ENCODE assay signal across 25 cellular contexts in the genomic region with DNA sequence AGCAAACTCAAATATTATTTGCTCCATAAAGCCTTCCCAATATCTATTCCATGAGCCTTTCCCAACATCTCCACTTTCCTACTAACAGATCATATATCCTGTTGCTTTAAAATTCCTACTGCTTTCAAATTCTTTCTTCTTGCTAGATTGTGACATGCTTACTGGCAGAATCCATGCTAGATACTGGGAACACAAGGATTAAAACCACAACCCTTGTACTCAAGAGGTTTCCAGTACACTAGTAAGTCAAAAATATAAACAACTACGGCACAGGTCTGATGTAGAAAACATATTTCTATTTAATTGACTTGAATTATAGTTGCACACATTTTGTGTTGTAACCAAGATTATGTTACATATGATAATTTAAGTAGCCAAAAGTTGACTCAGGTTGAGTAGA.
DNase-seq lines count a peak whose midpoint lies in the region; ATAC-seq and TF ChIP-seq lines count a peak whose summit lies in the region.
"Had no signal": no experiment of that assay in that cellular context is flagged by ENCODE, and none has a peak within 500 bp of the region (broad histone marks: within the 10 kb centered on the region; RNA-seq: fewer than 3 reads in every experiment).

No MANE protein-coding gene starts in this region.

- H3K4me1 ChIP-seq in left ventricle myocardium inferior (peaks cover 62% of the 10 kb centered on the region), right atrium auricular region (peaks cover 0 to 34% of the 10 kb centered on the region in 2 donors), osteoblast (ENCODE audit: insufficient read depth, low read length) (peaks cover 3% of the 10 kb centered on the region)

- H2AFZ ChIP-seq in osteoblast (ENCODE audit: low read length), result no peak overlapping the region

- H3K79me2 ChIP-seq in osteoblast (ENCODE audit: insufficient read depth, low read length), result no peaks in the 10 kb centered on the region

- DNase-seq in left ventricle myocardium inferior (no peak), right atrium auricular region (ENCODE audit: low spot score) (no peak), fibroblast of peridontal ligament (ENCODE audit: extremely low read depth) (peak; percentile 82), osteoblast (ENCODE audit: insufficient read length, low spot score, missing footprints) (no peak), NCI-H128 (lab: John Stamatoyannopoulos, UW; ENCODE audit: unreplicated experiment) (no peak), RKO (ENCODE audit: low spot score) (no peak), D341Med (ENCODE audit: low spot score) (no peak)
- DNase-seq: activated CD4-positive, alpha-beta T cell treated with anti-CD3 and anti-CD28 coated beads, Interleukin-2, amount 10 ng/mL, durations not matched to agents 24 days and 14 days; activated CD8-positive, alpha-beta memory T cell treated with anti-CD3 and anti-CD28 coated beads, Interleukin-2, amount 10 ng/mL, durations not matched to agents 7 days and 5 days; activated naive CD4-positive, alpha-beta T cell treated with anti-CD3 and anti-CD28 coated beads, Interleukin-2, amount 50 U/mL, for 16 hours; DMS79 treated with DMSO at 0.1 percent for 48 hours; erythroblast; head of caudate nucleus; MG63; NCI-H1436; NCI-H526; RPMI8226; SK-N-SH; stimulated activated CD4-positive, alpha-beta T cell treated with anti-CD3 and anti-CD28 coated beads, Interleukin-4, amount 100 ng/mL, for 24 hours; stimulated activated naive CD8-positive, alpha-beta T cell treated with anti-CD3 and anti-CD28 coated beads, Interleukin-15, Interleukin-2, amounts not matched to agents 100 U/mL and 50 U/mL, for 24 hours; T-helper 2 cell; trophoblast cell had no signal

- no peak for TF ChIP-seq CTCF in left ventricle myocardium inferior (IDR thresholded peaks at IDR 0.05; ENCODE audit: borderline replicate concordance)
- TF ChIP-seq CTCF in right atrium auricular region (IDR thresholded peaks at IDR 0.05), result no peak
- no peak for TF ChIP-seq CTCF in osteoblast (IDR thresholded peaks at IDR 0.05; ENCODE audit: extremely low read depth, low read depth, low read length)

- no peaks in the 10 kb centered on the region for H3K27me3 ChIP-seq in left ventricle myocardium inferior (ENCODE audit: low read depth)
- H3K27me3 ChIP-seq in right atrium auricular region, result no peaks in the 10 kb centered on the region
- H3K27me3 ChIP-seq in osteoblast (ENCODE audit: insufficient read depth, low read length), result no peaks in the 10 kb centered on the region
- H3K27me3 ChIP-seq: ascending aorta, MG63 had no signal

- intact Hi-C loops in left ventricle myocardium inferior (cut with micrococcal nuclease), result no loop called here

- no peaks in the 10 kb centered on the region for H3K9me3 ChIP-seq in left ventricle myocardium inferior (replicated peaks)
- no peaks in the 10 kb centered on the region for H3K9me3 ChIP-seq in right atrium auricular region
- no peaks in the 10 kb centered on the region for H3K9me3 ChIP-seq in osteoblast (ENCODE audit: low read depth, low read length)
- H3K9me3 ChIP-seq: ascending aorta, MG63, SK-N-SH had no signal

- H4K20me1 ChIP-seq in osteoblast (ENCODE audit: insufficient read depth, low read length), result no peaks in the 10 kb centered on the region

- H3K27ac ChIP-seq in left ventricle myocardium inferior (replicated peaks) (peak overlapping the region; percentile 17), right atrium auricular region (no peak overlapping the region), osteoblast (ENCODE audit: low read depth, low read length) (no peak overlapping the region)
- H3K27ac ChIP-seq: VCaP had no signal

- H3K36me3 ChIP-seq in left ventricle myocardium inferior (no peaks in the 10 kb centered on the region), right atrium auricular region (no peaks in the 10 kb centered on the region), osteoblast (ENCODE audit: insufficient read depth, low read length) (no peaks in the 10 kb centered on the region)
- H3K36me3 ChIP-seq: ascending aorta, MG63 had no signal

- no peak for ATAC-seq in HG02981 (IDR thresholded peaks at IDR 0.05; ENCODE audit: unreplicated experiment)
- ATAC-seq: activated CD8-positive, alpha-beta memory T cell treated with anti-CD3 and anti-CD28 coated beads, Interleukin-2, amount 10 ng/mL, durations not matched to agents 7 days and 5 days; stimulated activated naive CD8-positive, alpha-beta T cell treated with anti-CD3 and anti-CD28 coated beads, Interleukin-15, Interleukin-2, amounts not matched to agents 100 U/mL and 50 U/mL, for 24 hours had no signal

- peak overlapping the region; percentile 3 for H3K4me2 ChIP-seq in osteoblast (ENCODE audit: insufficient read depth, low read length)
- H3K4me2 ChIP-seq: SK-N-SH had no signal

- no peak overlapping the region for H3K4me3 ChIP-seq in left ventricle myocardium inferior
- no peak overlapping the region for H3K4me3 ChIP-seq in right atrium auricular region
- no peak overlapping the region for H3K4me3 ChIP-seq in osteoblast (ENCODE audit: insufficient read depth, low read length)
- H3K4me3 ChIP-seq: ascending aorta, MG63 had no signal
